In the genomic region with DNA sequence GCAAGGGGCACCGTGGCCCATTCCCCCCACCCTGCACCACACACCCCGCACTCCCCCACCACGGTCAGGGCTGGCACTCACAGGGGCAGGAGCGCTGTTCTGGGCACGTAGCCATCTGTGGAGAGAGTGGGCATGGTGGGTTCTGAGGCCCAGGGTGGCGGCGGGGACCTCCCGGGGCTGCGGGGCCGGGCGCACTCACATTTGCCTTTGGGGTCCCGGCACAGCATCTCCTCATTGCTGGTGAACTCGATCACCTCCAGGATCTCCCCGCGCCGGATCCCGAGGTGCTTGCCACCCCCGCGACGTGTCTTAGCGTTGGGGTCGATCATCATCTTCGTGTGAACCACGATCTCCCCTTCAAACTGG, we compare ENCODE assay signal across 25 cellular contexts. TPM values are rescaled to one million over a fixed set of nuclear protein-coding genes. Genes with fewer than 3 reads are reported as not detected.
DNase-seq lines count a peak whose midpoint lies in the region; ATAC-seq, FAIRE-seq and TF ChIP-seq lines count a peak whose summit lies in the region.
"Had no signal": no experiment of that assay in that cellular context is flagged by ENCODE, and none has a peak within 500 bp of the region (broad histone marks: within the 10 kb centered on the region; RNA-seq: fewer than 3 reads in every experiment).

No MANE protein-coding gene starts in this region.

- H3K79me2 ChIP-seq in HepG2 (ENCODE audit: insufficient read depth, low read length): no peaks in the 10 kb centered on the region

- no peaks in the 10 kb centered on the region for H3K27me3 ChIP-seq in HepG2 (ENCODE audit: control insufficient read depth in 1 of 2, insufficient read depth in 2 of 2, low read length in 2 of 2)
- H3K27me3 ChIP-seq in upper lobe of left lung: no peaks in the 10 kb centered on the region
- H3K27me3 ChIP-seq in colonic mucosa: no peaks in the 10 kb centered on the region
- H3K27me3 ChIP-seq: left lung, pancreas had no signal

- no TSS peak for BruUV-seq in HepG2 (replicated peaks; lab: Mats Ljungman, UMichigan)

- POLR2A ChIA-PET in HepG2 (lab: Yijun Ruan, JAX): no interaction called here

- CTCF ChIA-PET in HepG2 (lab: Yijun Ruan, JAX; ENCODE audit: low intra/inter-chr PET ratio, low total read pairs): no interaction called here

- TF ChIP-seq POLR2A in HepG2 (IDR thresholded peaks at IDR 0.05; ENCODE audit: insufficient read depth in 1 of 2, low read depth in 2 of 2, low read length in 2 of 2) (no peak; a peak in 1 of 4 replicates), upper lobe of left lung (IDR thresholded peaks at IDR 0.05) (no peak)

- H3K36me3 ChIP-seq in SK-N-MC (ENCODE audit: insufficient read depth, low read length) (peaks cover 42% of the 10 kb centered on the region), HepG2 (replicated peaks in 1 of 2; ENCODE audit: control insufficient read depth in 1 of 2, insufficient read depth in 2 of 2, low read length in 2 of 2) (peaks cover 18 to 34% of the 10 kb centered on the region in 2 experiments; a peak in 4 of 5 replicates), upper lobe of left lung (peaks cover 24 to 52% (median 48%) of the 10 kb centered on the region in 4 donors), colonic mucosa (peaks cover 27% of the 10 kb centered on the region)

- H2AFZ ChIP-seq in HepG2 (ENCODE audit: low read length): no peak overlapping the region
- H2AFZ ChIP-seq: GM23248 had no signal

- H3K27ac ChIP-seq in SK-N-MC (0 out of 2 replicates have a peak overlapping the region, but pooled peaks have one; percentile 46), HepG2 (ENCODE audit: extremely low read length, insufficient read depth, low read length) (no peak overlapping the region), upper lobe of left lung (peak overlapping the region in 3 of 4 donors; percentile 31 to 53 (median 47)), colonic mucosa (no peak overlapping the region)
- H3K27ac ChIP-seq: GM23248, pancreas, thoracic aorta had no signal

- FAIRE-seq in HepG2 (lab: Jason Lieb, UNC): no peak
- FAIRE-seq: astrocyte, frontal cortex, pancreas, small intestine, TTC549 had no signal

- no peaks in the 10 kb centered on the region for H3K9me3 ChIP-seq in SK-N-MC (ENCODE audit: low read depth, low read length)
- H3K9me3 ChIP-seq in HepG2 (ENCODE audit: low read length): no peaks in the 10 kb centered on the region
- no peaks in the 10 kb centered on the region for H3K9me3 ChIP-seq in upper lobe of left lung
- H3K9me3 ChIP-seq in colonic mucosa: no peaks in the 10 kb centered on the region
- H3K9me3 ChIP-seq: left lung, mucosa of descending colon, pancreas, thoracic aorta had no signal

- WGBS in HepG2 (ENCODE audit: low lambda C conversion rate): 98% methylated on average over 24 of the region's 24 CpGs
- 83 to 93% methylated on average over 10 to 24 of the region's 24 CpGs for WGBS in upper lobe of left lung, 2 donors

- peaks cover 4% of the 10 kb centered on the region; the same call in 1 of the 2 replicates for H4K20me1 ChIP-seq in HepG2 (ENCODE audit: insufficient read depth, low read length)

- H3K9ac ChIP-seq in SK-N-MC (ENCODE audit: insufficient read length) (no peak overlapping the region), HepG2 (ENCODE audit: insufficient read depth, low read depth, low read length) (no peak overlapping the region), colonic mucosa (ENCODE audit: low read depth in 2 of 2, low read length in 2 of 2) (no peak overlapping the region)
- H3K9ac ChIP-seq: GM23248 had no signal

- TF ChIP-seq CTCF in HepG2 (CRISPR knock-in tag; IDR thresholded peaks at IDR 0.05) (no peak), upper lobe of left lung (IDR thresholded peaks at IDR 0.05) (no peak), colonic mucosa (IDR thresholded peaks at IDR 0.05) (no peak)

- TF ChIP-seq EP300 in HepG2 (IDR thresholded peaks at IDR 0.05; ENCODE audit: low read depth in 2 of 2, low read length in 2 of 2): no peak
- no peak for TF ChIP-seq EP300 in HepG2 (CRISPR knock-in tag; IDR thresholded peaks at IDR 0.05; ENCODE audit: borderline replicate concordance)
- TF ChIP-seq EP300 in upper lobe of left lung (IDR thresholded peaks at IDR 0.05): no peak

- ATAC-seq in Right ventricle myocardium inferior: no peak
- ATAC-seq in HepG2: peak; percentile 6; the same call in 1 of the 3 replicates
- ATAC-seq in upper lobe of left lung (ENCODE audit: low FRiP score in 2 of 2): no peak
- ATAC-seq in GM21619 (IDR thresholded peaks at IDR 0.05; ENCODE audit: unreplicated experiment): no peak
- ATAC-seq: mucosa of descending colon had no signal

- intact Hi-C loops in Right ventricle myocardium inferior (cut with DNase I) (no loop called here), cardiac septum (cut with DNase I) (no loop called here), HepG2 (cut with micrococcal nuclease; ENCODE audit: unreplicated experiment) (no loop called here), colonic mucosa (cut with DNase I) (no loop called here)

- in situ Hi-C loops in HepG2 (cut with HindIII; ENCODE audit: extremely low pct_ligation_motif_present, low pct_unique_long_range_greater_than_20kb): no loop called here

- DNase-seq in Right ventricle myocardium inferior (ENCODE audit: missing footprints): peak; percentile 62
- DNase-seq in cardiac septum (ENCODE audit: low spot score): no peak
- no peak for DNase-seq in SK-N-MC (ENCODE audit: low read depth, low spot score)
- DNase-seq in HepG2 (ENCODE audit: low spot score): no peak
- DNase-seq in upper lobe of left lung: peak in 1 of 2 donors; percentile 77
- DNase-seq in NCI-H2107 treated with DMSO at 0.1 percent for 48 hours (lab: John Stamatoyannopoulos, UW; ENCODE audit: unreplicated experiment): no peak
- DNase-seq in colonic mucosa: no peak
- DNase-seq: ACHN; activated CD4-positive, alpha-beta T cell treated with anti-CD3 and anti-CD28 coated beads, Interleukin-2, amount 10 ng/mL, durations not matched to agents 24 days and 14 days; activated naive CD4-positive, alpha-beta T cell treated with anti-CD3 and anti-CD28 coated beads, Interleukin-2, amount 10 ng/mL, durations not matched to agents 7 days and 5 days; CD4-positive, CD25-positive, alpha-beta regulatory T cell; DMS53; GM23248; NCI-H146; small intestine; stimulated activated CD4-positive, alpha-beta T cell treated with anti-CD3 and anti-CD28 coated beads, Interleukin-4, amount 100 ng/mL, for 4 hours; SW 1271 had no signal

- H3K4me1 ChIP-seq in HepG2 (ENCODE audit: insufficient read depth, low read length) (peaks cover 10% of the 10 kb centered on the region), upper lobe of left lung (peaks cover 3 to 35% (median 25%) of the 10 kb centered on the region in 4 donors), colonic mucosa (no peaks in the 10 kb centered on the region)
- H3K4me1 ChIP-seq: pancreas had no signal

- H3K4me3 ChIP-seq in SK-N-MC (no peak overlapping the region), HepG2 (replicated peaks in 1 of 3; ENCODE audit: insufficient read depth in 1 of 3, low read depth in 2 of 3, low read length in 3 of 3) (no peak overlapping the region), upper lobe of left lung (no peak overlapping the region), colonic mucosa (no peak overlapping the region)
- H3K4me3 ChIP-seq: GM23248, left lung, mucosa of descending colon, pancreas, thoracic aorta had no signal

- no peak overlapping the region for H3K4me2 ChIP-seq in HepG2 (ENCODE audit: low read depth, low read length)

- TF ChIP-seq RAD21 in HepG2 (CRISPR knock-in tag; IDR thresholded peaks at IDR 0.05): no peak

RNA-seq across cellular contexts. Expression of a gene that starts 12.1 kb away (rescaled TPM):
- 0.78 TPM for total RNA-seq in Right ventricle myocardium inferior
- 0.62 TPM for total RNA-seq in cardiac septum
- total RNA-seq in HepG2 (2016; rRNA removed; fragmentation: Illumina TruSeq; extraction: Trizol): not detected in 2 replicates
- total RNA-seq in HepG2 (2016; cell fraction: cytosol; rRNA removed; fragmentation: Illumina TruSeq; extraction: Trizol; ENCODE audit: low read depth): not detected in 2 replicates
- not detected in 2 replicates for total RNA-seq in HepG2 (2016; cell fraction: insoluble cytoplasmic fraction; rRNA removed; fragmentation: Illumina TruSeq; extraction: Trizol)
- not detected in 2 replicates for total RNA-seq in HepG2 (2016; cell fraction: membrane; rRNA removed; fragmentation: Illumina TruSeq; extraction: Trizol)
- total RNA-seq in HepG2 (2016; cell fraction: nucleus; rRNA removed; fragmentation: Illumina TruSeq; extraction: Trizol): not detected in 2 replicates
- polyA plus RNA-seq in HepG2 (2011; rRNA removed): 0.03 TPM in 1 of 2 replicates, not detected in the other
- polyA plus RNA-seq in HepG2 (2011; cell fraction: cytosol; rRNA removed): 0.03 TPM in 1 of 2 replicates, not detected in the other
- polyA plus RNA-seq in HepG2 (2011; cell fraction: nucleus; rRNA removed): 0.33 and 0.35 TPM in 2 replicates
- polyA plus RNA-seq in HepG2 (2012): 0.15 TPM in 1 of 2 replicates, not detected in the other
- not detected in 2 replicates for polyA plus RNA-seq in HepG2 (2016; cell fraction: cytosol; fragmentation: Illumina TruSeq; extraction: Trizol; ENCODE audit: low read depth)
- polyA plus RNA-seq in HepG2 (2016; cell fraction: insoluble cytoplasmic fraction; fragmentation: Illumina TruSeq; extraction: Trizol; ENCODE audit: low read depth): not detected in 2 replicates
- polyA plus RNA-seq in HepG2 (2016; cell fraction: membrane; fragmentation: Illumina TruSeq; extraction: Trizol; ENCODE audit: low read depth): not detected in 2 replicates
- polyA plus RNA-seq in HepG2 (2016; cell fraction: nucleus; fragmentation: Illumina TruSeq; extraction: Trizol; ENCODE audit: insufficient read depth, low read depth): not detected in 2 replicates
- not detected in 2 replicates for polyA minus RNA-seq in HepG2 (2011; rRNA and poly(A)+ RNA removed; ENCODE audit: low replicate concordance)
- not detected in 2 replicates for polyA minus RNA-seq in HepG2 (2011; cell fraction: cytosol; rRNA and poly(A)+ RNA removed)
- not detected in 2 replicates for polyA minus RNA-seq in HepG2 (2011; cell fraction: nucleus; rRNA and poly(A)+ RNA removed)
- 10 to 100 TPM in 4 of 6 donors, 1 to 10 TPM in 2; 8.7 to 66.0 (median 36.4) TPM for total RNA-seq in upper lobe of left lung
- total RNA-seq in colonic mucosa: under 1 TPM; 0.49 to 0.96 TPM
- total RNA-seq: frontal cortex, GM23248 had no signal
- polyA plus RNA-seq: GM23248 had no signal

RNA-seq across cellular contexts. Expression of a gene that starts 23.6 kb away (rescaled TPM):
- total RNA-seq in Right ventricle myocardium inferior (9.8 TPM), cardiac septum (20.2 TPM), HepG2 (2016; rRNA removed; fragmentation: Illumina TruSeq; extraction: Trizol) (1.4 and 2.5 TPM in 2 replicates), upper lobe of left lung (10 to 100 TPM; 10.5 to 39.8 (median 25.4) TPM), colonic mucosa (10 to 100 TPM; 19.5 to 31.9 TPM)
- 2.2 and 2.4 TPM in 2 replicates for total RNA-seq in HepG2 (2016; cell fraction: cytosol; rRNA removed; fragmentation: Illumina TruSeq; extraction: Trizol; ENCODE audit: low read depth)
- 2.7 and 2.8 TPM in 2 replicates for total RNA-seq in HepG2 (2016; cell fraction: insoluble cytoplasmic fraction; rRNA removed; fragmentation: Illumina TruSeq; extraction: Trizol)
- 2.8 and 5.6 TPM in 2 replicates for total RNA-seq in HepG2 (2016; cell fraction: membrane; rRNA removed; fragmentation: Illumina TruSeq; extraction: Trizol)
- 3.3 and 3.4 TPM in 2 replicates for total RNA-seq in HepG2 (2016; cell fraction: nucleus; rRNA removed; fragmentation: Illumina TruSeq; extraction: Trizol)
- 2.8 and 4.0 TPM in 2 replicates for polyA plus RNA-seq in HepG2 (2011; rRNA removed)
- 1.9 and 2.9 TPM in 2 replicates for polyA plus RNA-seq in HepG2 (2011; cell fraction: cytosol; rRNA removed)
- polyA plus RNA-seq in HepG2 (2011; cell fraction: nucleus; rRNA removed): 19.1 and 28.1 TPM in 2 replicates
- polyA plus RNA-seq in HepG2 (2012): 5.5 and 7.5 TPM in 2 replicates
- 8.4 and 9.5 TPM in 2 replicates for polyA plus RNA-seq in HepG2 (2016; cell fraction: cytosol; fragmentation: Illumina TruSeq; extraction: Trizol; ENCODE audit: low read depth)
- 10.1 and 10.3 TPM in 2 replicates for polyA plus RNA-seq in HepG2 (2016; cell fraction: insoluble cytoplasmic fraction; fragmentation: Illumina TruSeq; extraction: Trizol; ENCODE audit: low read depth)
- 11.5 and 15.0 TPM in 2 replicates for polyA plus RNA-seq in HepG2 (2016; cell fraction: membrane; fragmentation: Illumina TruSeq; extraction: Trizol; ENCODE audit: low read depth)
- 20.2 and 25.1 TPM in 2 replicates for polyA plus RNA-seq in HepG2 (2016; cell fraction: nucleus; fragmentation: Illumina TruSeq; extraction: Trizol; ENCODE audit: insufficient read depth, low read depth)
- 2.0 and 7.2 TPM in 2 replicates for polyA minus RNA-seq in HepG2 (2011; rRNA and poly(A)+ RNA removed; ENCODE audit: low replicate concordance)
- 3.4 and 7.1 TPM in 2 replicates for polyA minus RNA-seq in HepG2 (2011; cell fraction: cytosol; rRNA and poly(A)+ RNA removed)
- polyA minus RNA-seq in HepG2 (2011; cell fraction: nucleus; rRNA and poly(A)+ RNA removed): 2.6 and 4.6 TPM in 2 replicates

RNA-seq across cellular contexts. Expression of a gene that starts 45.6 kb away (rescaled TPM):
- 118 TPM for total RNA-seq in Right ventricle myocardium inferior
- 102 TPM for total RNA-seq in cardiac septum
- 102 and 144 TPM in 2 replicates for total RNA-seq in HepG2 (2016; rRNA removed; fragmentation: Illumina TruSeq; extraction: Trizol)
- total RNA-seq in HepG2 (2016; cell fraction: cytosol; rRNA removed; fragmentation: Illumina TruSeq; extraction: Trizol; ENCODE audit: low read depth): 28.1 and 31.3 TPM in 2 replicates
- 105 and 130 TPM in 2 replicates for total RNA-seq in HepG2 (2016; cell fraction: insoluble cytoplasmic fraction; rRNA removed; fragmentation: Illumina TruSeq; extraction: Trizol)
- total RNA-seq in HepG2 (2016; cell fraction: membrane; rRNA removed; fragmentation: Illumina TruSeq; extraction: Trizol): 29.6 and 34.4 TPM in 2 replicates
- 79.0 and 100 TPM in 2 replicates for total RNA-seq in HepG2 (2016; cell fraction: nucleus; rRNA removed; fragmentation: Illumina TruSeq; extraction: Trizol)
- 53.7 and 56.7 TPM in 2 replicates for polyA plus RNA-seq in HepG2 (2011; rRNA removed)
- 57.0 and 126 TPM in 2 replicates for polyA plus RNA-seq in HepG2 (2011; cell fraction: cytosol; rRNA removed)
- polyA plus RNA-seq in HepG2 (2011; cell fraction: nucleus; rRNA removed): 114 and 125 TPM in 2 replicates
- polyA plus RNA-seq in HepG2 (2012): 107 and 138 TPM in 2 replicates
- 12.0 and 13.3 TPM in 2 replicates for polyA plus RNA-seq in HepG2 (2016; cell fraction: cytosol; fragmentation: Illumina TruSeq; extraction: Trizol; ENCODE audit: low read depth)
- 244 and 309 TPM in 2 replicates for polyA plus RNA-seq in HepG2 (2016; cell fraction: insoluble cytoplasmic fraction; fragmentation: Illumina TruSeq; extraction: Trizol; ENCODE audit: low read depth)
- 17.6 and 27.0 TPM in 2 replicates for polyA plus RNA-seq in HepG2 (2016; cell fraction: membrane; fragmentation: Illumina TruSeq; extraction: Trizol; ENCODE audit: low read depth)
- polyA plus RNA-seq in HepG2 (2016; cell fraction: nucleus; fragmentation: Illumina TruSeq; extraction: Trizol; ENCODE audit: insufficient read depth, low read depth): 181 and 202 TPM in 2 replicates
- 64.5 and 120 TPM in 2 replicates for polyA minus RNA-seq in HepG2 (2011; rRNA and poly(A)+ RNA removed; ENCODE audit: low replicate concordance)
- polyA minus RNA-seq in HepG2 (2011; cell fraction: cytosol; rRNA and poly(A)+ RNA removed): 53.3 and 60.8 TPM in 2 replicates
- 85.2 and 90.0 TPM in 2 replicates for polyA minus RNA-seq in HepG2 (2011; cell fraction: nucleus; rRNA and poly(A)+ RNA removed)
- total RNA-seq in upper lobe of left lung: 100 to 1,000 TPM in 5 of 6 donors, 10 to 100 TPM in 1; 95.2 to 188 (median 149) TPM
- 100 to 1,000 TPM; 122 to 339 TPM for total RNA-seq in colonic mucosa

Comparison
In these comparisons a context has a peak if more than half of its experiments do, and no peak if none do; other contexts are left out.
1. H3K27ac ChIP-seq: peak in SK-N-MC (single experiment) and upper lobe of left lung (3 of 4); none in HepG2 (single experiment) and colonic mucosa (single experiment).